In genomic region chr11:62854013-62854824, GRCh38 we compare ENCODE assay signal across 8 cellular contexts.
A peak's percentile ranks its signal among the peaks of the same experiment; 100 is the strongest.
DNase-seq lines count a peak whose midpoint lies in the region; ATAC-seq and TF ChIP-seq lines count a peak whose summit lies in the region.

No MANE protein-coding gene starts in this region.

- H3K36me3 Mint-ChIP-seq in dendritic cell treated with granulocyte-macrophage colony-stimulating factor and Interleukin-4, amounts not matched to agents 40 ng/mL and 50 ng/mL, for 4 days (ENCODE audit: low read depth) = peaks cover 49% of the 10 kb centered on the region
- peaks cover 41% of the 10 kb centered on the region for H3K36me3 Mint-ChIP-seq in nephron (ENCODE audit: low read depth)

- H3K27me3 Mint-ChIP-seq in dendritic cell treated with granulocyte-macrophage colony-stimulating factor and Interleukin-4, amounts not matched to agents 40 ng/mL and 50 ng/mL, for 4 days = no peaks in the 10 kb centered on the region
- H3K27me3 Mint-ChIP-seq in nephron (ENCODE audit: low read depth) = no peaks in the 10 kb centered on the region

- ATAC-seq in HG03378 (IDR thresholded peaks at IDR 0.05; ENCODE audit: unreplicated experiment) = no peak

- peak overlapping the region; percentile 95 for H3K27ac Mint-ChIP-seq in dendritic cell treated with granulocyte-macrophage colony-stimulating factor and Interleukin-4, amounts not matched to agents 40 ng/mL and 50 ng/mL, for 4 days
- H3K27ac Mint-ChIP-seq in nephron = peak overlapping the region; percentile 88 to 94 (median 93)

- intact Hi-C loops in dendritic cell treated with granulocyte-macrophage colony-stimulating factor and Interleukin-4, amounts not matched to agents 40 ng/mL and 50 ng/mL, for 4 days (cut with micrococcal nuclease) = no loop called here

- TF ChIP-seq CTCF in C4-2B (conservative IDR thresholded peaks at IDR 0.05) (no peak), nephron (IDR thresholded peaks at IDR 0.05; ENCODE audit: unreplicated experiment in 3 of 3) (no peak)

- H3K9me3 Mint-ChIP-seq in dendritic cell treated with granulocyte-macrophage colony-stimulating factor and Interleukin-4, amounts not matched to agents 40 ng/mL and 50 ng/mL, for 4 days = no peaks in the 10 kb centered on the region
- no peaks in the 10 kb centered on the region for H3K9me3 Mint-ChIP-seq in nephron

- peak overlapping the region; percentile 99; the same call in 1 of the 2 replicates for H3K27ac ChIP-seq in C4-2B
- H3K27ac ChIP-seq in KOPT-K1 (ENCODE audit: low read depth, low read length, poor library complexity, severe bottlenecking) = peak overlapping the region; percentile 95

- H3K9me3 ChIP-seq in KOPT-K1 (ENCODE audit: insufficient read depth, low read length, poor library complexity, severe bottlenecking) = no peaks in the 10 kb centered on the region

- DNase-seq in cerebellar cortex (ENCODE audit: low spot score) (no peak), superior temporal gyrus (ENCODE audit: extremely low spot score) (no peak), HCEC 1CT (no peak)

- H3K4me3 Mint-ChIP-seq in dendritic cell treated with granulocyte-macrophage colony-stimulating factor and Interleukin-4, amounts not matched to agents 40 ng/mL and 50 ng/mL, for 4 days = peak overlapping the region; percentile 98
- H3K4me3 Mint-ChIP-seq in nephron = peak overlapping the region; percentile 95 to 96 (median 96)

- peaks cover 45% of the 10 kb centered on the region for H3K36me3 ChIP-seq in KOPT-K1 (ENCODE audit: insufficient read depth, low read length)

- peaks cover 64% of the 10 kb centered on the region for H3K4me1 Mint-ChIP-seq in dendritic cell treated with granulocyte-macrophage colony-stimulating factor and Interleukin-4, amounts not matched to agents 40 ng/mL and 50 ng/mL, for 4 days (ENCODE audit: low read depth)
- H3K4me1 Mint-ChIP-seq in nephron = peaks cover 58% of the 10 kb centered on the region
